In genomic region chr11:944711-945470, GRCh38 we compare ENCODE assay signal across 12 cellular contexts. TPM values are rescaled to one million over a fixed set of nuclear protein-coding genes. Genes with fewer than 3 reads are reported as not detected.
DNase-seq lines count a peak whose midpoint lies in the region; ATAC-seq and TF ChIP-seq lines count a peak whose summit lies in the region.
"Had no signal": no experiment of that assay in that cellular context is flagged by ENCODE, and none has a peak within 500 bp of the region (broad histone marks: within the 10 kb centered on the region; RNA-seq: fewer than 3 reads in every experiment).

No MANE protein-coding gene starts in this region.

- H3K27me3 Mint-ChIP-seq in central memory CD8-positive, alpha-beta T cell: no peaks in the 10 kb centered on the region
- H3K27me3 Mint-ChIP-seq: activated naive CD4-positive, alpha-beta T cell treated with anti-CD3 and anti-CD28 coated beads, Interleukin-2, amount 50 U/mL, for 24 hours had no signal

- H3K9me3 Mint-ChIP-seq in central memory CD8-positive, alpha-beta T cell: no peaks in the 10 kb centered on the region
- H3K9me3 Mint-ChIP-seq: activated naive CD4-positive, alpha-beta T cell treated with anti-CD3 and anti-CD28 coated beads, Interleukin-2, amount 50 U/mL, for 24 hours had no signal

- intact Hi-C loops in right cardiac atrium (cut with DNase I): no loop called here
- intact Hi-C loops in left ventricle myocardium inferior (cut with micrococcal nuclease): no loop called here
- intact Hi-C loops in upper lobe of right lung (cut with DNase I): no loop called here

- H3K9me3 ChIP-seq in right cardiac atrium (ENCODE audit: control insufficient read depth, low read length): no peaks in the 10 kb centered on the region
- peaks cover 9% of the 10 kb centered on the region for H3K9me3 ChIP-seq in left ventricle myocardium inferior (replicated peaks)
- no peaks in the 10 kb centered on the region for H3K9me3 ChIP-seq in upper lobe of right lung

- H3K4me1 ChIP-seq in right cardiac atrium (ENCODE audit: control insufficient read depth, insufficient read depth, low read length): peaks cover 14% of the 10 kb centered on the region
- H3K4me1 ChIP-seq in left ventricle myocardium inferior: peaks cover 37% of the 10 kb centered on the region
- peaks cover 38% of the 10 kb centered on the region for H3K4me1 ChIP-seq in upper lobe of right lung

- H3K27ac ChIP-seq in right cardiac atrium (ENCODE audit: low read length) (no peak overlapping the region), left ventricle myocardium inferior (replicated peaks) (no peak overlapping the region), upper lobe of right lung (no peak overlapping the region)
- H3K27ac ChIP-seq: BLaER1, esophagus squamous epithelium had no signal

- WGBS in right cardiac atrium: 68% methylated on average over 13 of the region's 13 CpGs

- no peak overlapping the region for H3K4me3 ChIP-seq in right cardiac atrium (ENCODE audit: low read length)
- no peak overlapping the region for H3K4me3 ChIP-seq in left ventricle myocardium inferior
- no peak overlapping the region for H3K4me3 ChIP-seq in upper lobe of right lung
- H3K4me3 ChIP-seq: BLaER1, esophagus squamous epithelium had no signal

- peak; percentile 25 to 32 for ATAC-seq in right cardiac atrium
- no peak for ATAC-seq in central memory CD8-positive, alpha-beta T cell (replicated peaks; ENCODE audit: extremely low read depth, poor library complexity, severe bottlenecking)
- peak; percentile 48 for ATAC-seq in upper lobe of right lung
- ATAC-seq in GM19395 (IDR thresholded peaks at IDR 0.05; ENCODE audit: unreplicated experiment): no peak
- no peak for ATAC-seq in GM21723 (IDR thresholded peaks at IDR 0.05; ENCODE audit: unreplicated experiment)

- H3K4me1 Mint-ChIP-seq in central memory CD8-positive, alpha-beta T cell: peaks cover 49% of the 10 kb centered on the region

- DNase-seq in right cardiac atrium (no peak), left ventricle myocardium inferior (no peak), iris pigment epithelial cell (ENCODE audit: low read depth) (peak; percentile 70), upper lobe of right lung (no peak), medulla oblongata (ENCODE audit: extremely low spot score) (no peak)
- no peak for DNase-seq in central memory CD8-positive, alpha-beta T cell (ENCODE audit: low spot score in 2 of 2)
- DNase-seq: esophagus squamous epithelium, NCI-H774 had no signal

- TF ChIP-seq CTCF in left ventricle myocardium inferior (IDR thresholded peaks at IDR 0.05; ENCODE audit: borderline replicate concordance): no peak
- TF ChIP-seq CTCF in upper lobe of right lung (IDR thresholded peaks at IDR 0.05): no peak

- H3K36me3 ChIP-seq in left ventricle myocardium inferior: peaks cover 16% of the 10 kb centered on the region
- H3K36me3 ChIP-seq in upper lobe of right lung: peaks cover 17% of the 10 kb centered on the region

- peak overlapping the region; percentile 1 for H3K27ac Mint-ChIP-seq in central memory CD8-positive, alpha-beta T cell (ENCODE audit: low read depth)
- H3K27ac Mint-ChIP-seq: activated naive CD4-positive, alpha-beta T cell treated with anti-CD3 and anti-CD28 coated beads, Interleukin-2, amount 50 U/mL, for 24 hours had no signal

- peaks cover 14% of the 10 kb centered on the region for H3K36me3 Mint-ChIP-seq in central memory CD8-positive, alpha-beta T cell (ENCODE audit: insufficient read depth)

- H3K4me3 Mint-ChIP-seq in central memory CD8-positive, alpha-beta T cell: no peak overlapping the region
- H3K4me3 Mint-ChIP-seq: activated naive CD4-positive, alpha-beta T cell treated with anti-CD3 and anti-CD28 coated beads, Interleukin-2, amount 50 U/mL, for 24 hours had no signal

- H3K27me3 ChIP-seq in right cardiac atrium (ENCODE audit: control insufficient read depth, insufficient read depth) (no peaks in the 10 kb centered on the region), left ventricle myocardium inferior (ENCODE audit: low read depth) (no peaks in the 10 kb centered on the region), upper lobe of right lung (no peaks in the 10 kb centered on the region)
- H3K27me3 ChIP-seq: BLaER1, esophagus squamous epithelium had no signal

RNA-seq across cellular contexts. Expression of gene AP2A2, which starts 19.2 kb away (rescaled TPM):
- total RNA-seq in right cardiac atrium (10 to 100 TPM; 45.8 to 55.0 (median 51.9) TPM), left ventricle myocardium inferior (41.4 TPM), upper lobe of right lung (92.0 TPM)
- polyA plus RNA-seq in right cardiac atrium: 22.4 TPM

RNA-seq across cellular contexts. Expression of gene CHID1, which starts 34.3 kb away (rescaled TPM):
- total RNA-seq in right cardiac atrium (10 to 100 TPM; 60.1 to 70.5 (median 65.8) TPM), left ventricle myocardium inferior (54.2 TPM), upper lobe of right lung (52.9 TPM)
- polyA plus RNA-seq in right cardiac atrium: 48.9 TPM

Comparison
In these comparisons a context has a peak if more than half of its experiments do, and no peak if none do; other contexts are left out.
1. ATAC-seq: peak in right cardiac atrium (2 of 2) and upper lobe of right lung (single experiment); none in central memory CD8-positive, alpha-beta T cell (single experiment), GM19395 (single experiment) and GM21723 (single experiment).